In the genomic region with DNA sequence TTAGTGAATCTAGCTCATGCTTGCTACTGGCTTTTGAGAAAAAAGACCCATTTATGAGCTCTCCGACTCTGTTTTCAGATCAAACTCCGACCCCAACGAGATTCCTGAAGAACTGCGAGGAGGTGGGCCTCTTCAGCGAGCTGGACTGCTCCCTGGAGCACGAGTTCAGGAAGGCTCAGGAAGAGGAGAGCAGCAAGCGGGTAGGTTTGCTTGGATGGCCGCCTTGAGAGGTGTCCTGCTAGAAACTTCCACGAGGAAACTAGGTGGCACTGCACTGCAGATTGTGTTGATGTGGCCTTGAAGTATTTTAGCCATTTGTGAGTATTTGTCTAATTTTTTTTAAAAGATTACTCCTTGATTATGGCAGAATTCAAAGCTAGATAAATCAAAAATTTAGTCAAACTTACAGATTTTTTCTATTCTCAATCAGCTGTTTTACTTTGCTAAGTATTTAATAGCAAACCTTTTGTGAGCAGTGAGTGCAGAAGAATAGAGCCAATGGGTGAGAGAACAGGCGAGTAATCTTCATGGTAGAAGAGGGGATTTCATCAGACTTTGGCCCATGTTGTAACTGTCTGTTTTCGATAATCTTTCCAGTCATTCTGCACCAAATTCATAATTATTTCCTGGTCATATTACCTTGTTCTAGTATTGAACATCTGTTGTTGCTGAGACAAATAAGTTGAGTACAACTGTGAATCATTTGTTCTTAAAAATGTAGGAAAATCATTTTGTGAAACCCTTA, we compare ENCODE assay signal across 22 cellular contexts.
DNase-seq lines count a peak whose midpoint lies in the region; ATAC-seq and TF ChIP-seq lines count a peak whose summit lies in the region.
"Had no signal": no experiment of that assay in that cellular context is flagged by ENCODE, and none has a peak within 500 bp of the region (broad histone marks: within the 10 kb centered on the region; RNA-seq: fewer than 3 reads in every experiment).

No MANE protein-coding gene starts in this region.

- no peaks in the 10 kb centered on the region for H3K36me3 Mint-ChIP-seq in activated T-cell treated with anti-CD3 and anti-CD28 coated beads, Interleukin-2, amount 50 U/mL, for 4 hours (ENCODE audit: insufficient read depth)
- H3K36me3 Mint-ChIP-seq: CD14-positive monocyte had no signal

- H3K4me1 ChIP-seq in adipocyte (ENCODE audit: control insufficient read depth, insufficient read depth, low read length): peaks cover 30% of the 10 kb centered on the region
- H3K4me1 ChIP-seq in thoracic aorta (ENCODE audit: control insufficient read depth in 1 of 2, low read depth in 2 of 2): peaks cover 9 to 13% of the 10 kb centered on the region in 2 donors
- no peaks in the 10 kb centered on the region for H3K4me1 ChIP-seq in Peyer's patch
- H3K4me1 ChIP-seq: Caco-2, HAP-1 had no signal

- peaks cover 8% of the 10 kb centered on the region for H3K27me3 Mint-ChIP-seq in activated T-cell treated with anti-CD3 and anti-CD28 coated beads, Interleukin-2, amount 50 U/mL, for 4 hours (ENCODE audit: low read depth)

- H3K4me3 ChIP-seq in H7 (ENCODE audit: insufficient read depth, low read depth, low read length) (no peak overlapping the region), adipocyte (ENCODE audit: low read length) (peak overlapping the region; percentile 30), fibroblast of mammary gland (ENCODE audit: control insufficient read depth, low read depth, low read length) (no peak overlapping the region), thoracic aorta (peak overlapping the region; percentile 33), Peyer's patch (no peak overlapping the region)
- H3K4me3 ChIP-seq: HAP-1, K562 had no signal

- no peaks in the 10 kb centered on the region for H3K27me3 ChIP-seq in H7 (ENCODE audit: control insufficient read depth, insufficient read depth, low read length)
- H3K27me3 ChIP-seq in adipocyte (replicated peaks; ENCODE audit: control insufficient read depth, insufficient read depth, low read length): no peaks in the 10 kb centered on the region
- H3K27me3 ChIP-seq in thoracic aorta (replicated peaks; ENCODE audit: insufficient read depth): no peaks in the 10 kb centered on the region
- H3K27me3 ChIP-seq in Peyer's patch: no peaks in the 10 kb centered on the region

- H3K36me3 ChIP-seq in H7 (replicated peaks; ENCODE audit: control insufficient read depth, insufficient read depth, low read length) (no peaks in the 10 kb centered on the region), adipocyte (ENCODE audit: control insufficient read depth, insufficient read depth, low read length, severe bottlenecking) (no peaks in the 10 kb centered on the region), thoracic aorta (no peaks in the 10 kb centered on the region), Peyer's patch (no peaks in the 10 kb centered on the region)
- H3K36me3 ChIP-seq: HAP-1 had no signal

- DNase-seq in H7: peak; percentile 16
- DNase-seq in adipocyte (ENCODE audit: low read depth): no peak
- DNase-seq in fibroblast of mammary gland (ENCODE audit: low read depth): peak; percentile 55
- no peak for DNase-seq in thoracic aorta (ENCODE audit: low spot score)
- no peak for DNase-seq in stimulated activated CD4-positive, alpha-beta T cell treated with anti-CD3 and anti-CD28 coated beads, Interleukin-4, amount 100 ng/mL, for 1 hour
- DNase-seq in activated T-cell treated with anti-CD3 and anti-CD28 coated beads, Interleukin-2, amount 50 U/mL, for 4 hours: no peak
- no peak for DNase-seq in Peyer's patch
- DNase-seq: Caco-2, DMS153, MV-4-11, NCI-H1417, NCI-H187 treated with DMSO at 0.1 percent for 48 hours, NCI-H2171, NCI-H446, NCI-H69, OCI-M1, RPMI8226, SIG-M5 had no signal

- no peak overlapping the region for H3K9ac ChIP-seq in adipocyte (ENCODE audit: low read length)

- H3K9me3 ChIP-seq in adipocyte (ENCODE audit: control insufficient read depth, low read length): no peaks in the 10 kb centered on the region
- no peaks in the 10 kb centered on the region for H3K9me3 ChIP-seq in thoracic aorta
- no peaks in the 10 kb centered on the region for H3K9me3 ChIP-seq in Peyer's patch
- H3K9me3 ChIP-seq: Caco-2, HAP-1 had no signal

- ATAC-seq in thoracic aorta (ENCODE audit: insufficient number of reproducible peaks, low FRiP score, low read depth): no peak
- ATAC-seq in activated T-cell treated with anti-CD3 and anti-CD28 coated beads, Interleukin-2, amount 50 U/mL, for 4 hours: no peak
- ATAC-seq: K562 had no signal

- H3K9me3 Mint-ChIP-seq in activated T-cell treated with anti-CD3 and anti-CD28 coated beads, Interleukin-2, amount 50 U/mL, for 4 hours: no peaks in the 10 kb centered on the region

- peak overlapping the region in 1 of 2 donors; percentile 22 for H3K27ac ChIP-seq in thoracic aorta
- H3K27ac ChIP-seq in Peyer's patch: no peak overlapping the region
- H3K27ac ChIP-seq: HL-60 had no signal

- TF ChIP-seq CTCF in fibroblast of mammary gland (conservative IDR thresholded peaks at IDR 0.05; ENCODE audit: control insufficient read depth, insufficient read depth, low read depth, low read length) (no peak), thoracic aorta (IDR thresholded peaks at IDR 0.05) (no peak), Peyer's patch (IDR thresholded peaks at IDR 0.05) (no peak)

- H3K4me1 Mint-ChIP-seq in activated T-cell treated with anti-CD3 and anti-CD28 coated beads, Interleukin-2, amount 50 U/mL, for 4 hours (ENCODE audit: low read depth): no peaks in the 10 kb centered on the region

- no peak overlapping the region for H3K4me3 Mint-ChIP-seq in activated T-cell treated with anti-CD3 and anti-CD28 coated beads, Interleukin-2, amount 50 U/mL, for 4 hours
- H3K4me3 Mint-ChIP-seq: CD14-positive monocyte had no signal

- TF ChIP-seq POLR2A in Peyer's patch (IDR thresholded peaks at IDR 0.05): no peak

Comparison
In these comparisons a context has a peak if more than half of its experiments do, and no peak if none do; other contexts are left out.
1. DNase-seq: peak in H7 (single experiment) and fibroblast of mammary gland (single experiment); none in adipocyte (single experiment), thoracic aorta (single experiment), stimulated activated CD4-positive, alpha-beta T cell treated with anti-CD3 and anti-CD28 coated beads, Interleukin-4, amount 100 ng/mL, for 1 hour (single experiment), activated T-cell treated with anti-CD3 and anti-CD28 coated beads, Interleukin-2, amount 50 U/mL, for 4 hours (single experiment) and Peyer's patch (0 of 3).
2. H3K4me3 ChIP-seq: peak in adipocyte (single experiment) and thoracic aorta (single experiment); none in H7 (single experiment), fibroblast of mammary gland (single experiment) and Peyer's patch (0 of 4).